1 cellular context compared by ENCODE assay signal in genomic region chr4:174928575-174929253, GRCh38.
TF ChIP-seq lines count a peak whose summit lies in the region.

No MANE protein-coding gene starts in this region.

TF ChIP-seq in GM12878, 131 proteins besides CTCF, POLR2A, EP300 and RAD21 (continued from another document):
- TF ChIP-seq, protein P1, sequence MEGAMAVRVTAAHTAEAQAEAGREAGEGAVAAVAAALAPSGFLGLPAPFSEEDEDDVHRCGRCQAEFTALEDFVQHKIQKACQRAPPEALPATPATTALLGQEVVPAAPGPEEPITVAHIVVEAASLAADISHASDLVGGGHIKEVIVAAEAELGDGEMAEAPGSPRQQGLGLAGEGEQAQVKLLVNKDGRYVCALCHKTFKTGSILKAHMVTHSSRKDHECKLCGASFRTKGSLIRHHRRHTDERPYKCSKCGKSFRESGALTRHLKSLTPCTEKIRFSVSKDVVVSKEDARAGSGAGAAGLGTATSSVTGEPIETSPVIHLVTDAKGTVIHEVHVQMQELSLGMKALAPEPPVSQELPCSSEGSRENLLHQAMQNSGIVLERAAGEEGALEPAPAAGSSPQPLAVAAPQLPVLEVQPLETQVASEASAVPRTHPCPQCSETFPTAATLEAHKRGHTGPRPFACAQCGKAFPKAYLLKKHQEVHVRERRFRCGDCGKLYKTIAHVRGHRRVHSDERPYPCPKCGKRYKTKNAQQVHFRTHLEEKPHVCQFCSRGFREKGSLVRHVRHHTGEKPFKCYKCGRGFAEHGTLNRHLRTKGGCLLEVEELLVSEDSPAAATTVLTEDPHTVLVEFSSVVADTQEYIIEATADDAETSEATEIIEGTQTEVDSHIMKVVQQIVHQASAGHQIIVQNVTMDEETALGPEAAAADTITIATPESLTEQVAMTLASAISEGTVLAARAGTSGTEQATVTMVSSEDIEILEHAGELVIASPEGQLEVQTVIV (IDR thresholded peaks at IDR 0.05; ENCODE audit: borderline replicate concordance, partially characterized antibody), result no peak
- TF ChIP-seq ZNF217 (IDR thresholded peaks at IDR 0.05) (no peak), SREBF1 (IDR thresholded peaks at IDR 0.05; ENCODE audit: low read length) (no peak), SMC3 (IDR thresholded peaks at IDR 0.05; ENCODE audit: borderline replicate concordance, low read length) (no peak), BRCA1 (IDR thresholded peaks at IDR 0.05; ENCODE audit: low read depth, low read length) (no peak), STAT3 (IDR thresholded peaks at IDR 0.05; ENCODE audit: low read depth, low read length) (no peak), NBN (IDR thresholded peaks at IDR 0.05) (0 out of 2 replicates have a peak, but pooled peaks have one; percentile 7), JUND (IDR thresholded peaks at IDR 0.05; ENCODE audit: low read depth, low read length) (no peak), SIX5 (IDR thresholded peaks at IDR 0.05; ENCODE audit: low read depth, low read length, severe bottlenecking) (no peak), WRNIP1 (IDR thresholded peaks at IDR 0.05; ENCODE audit: borderline replicate concordance, low read depth, low read length) (no peak), KLF5 (IDR thresholded peaks at IDR 0.05; ENCODE audit: partially characterized antibody) (no peak), ATF7 (IDR thresholded peaks at IDR 0.05; ENCODE audit: low read depth) (peak; percentile 6; the same call in 1 of the 2 replicates), RUNX3 (IDR thresholded peaks at IDR 0.05; ENCODE audit: low read length) (no peak)
